Comparison of ENCODE assay signal across 11 cellular contexts in genomic region chr1:9960705-9961562, GRCh38. TPM values are rescaled to one million over a fixed set of nuclear protein-coding genes. Genes with fewer than 3 reads are reported as not detected.
A peak's percentile ranks its signal among the peaks of the same experiment; 100 is the strongest.
DNase-seq lines count a peak whose midpoint lies in the region; ATAC-seq and TF ChIP-seq lines count a peak whose summit lies in the region.
"Had no signal": no experiment of that assay in that cellular context is flagged by ENCODE, and none has a peak within 500 bp of the region (broad histone marks: within the 10 kb centered on the region; RNA-seq: fewer than 3 reads in every experiment).

No MANE protein-coding gene starts in this region.

- no peak for TF ChIP-seq EP300 in suprapubic skin (IDR thresholded peaks at IDR 0.05)

- H3K4me3 ChIP-seq in suprapubic skin: no peak overlapping the region
- H3K4me3 ChIP-seq: smooth muscle cell had no signal

- ATAC-seq in HG02798 (IDR thresholded peaks at IDR 0.05; ENCODE audit: poor library complexity, unreplicated experiment) (peak; percentile 49), HG03457 (IDR thresholded peaks at IDR 0.05; ENCODE audit: unreplicated experiment) (no peak)

- H3K27ac ChIP-seq in substantia nigra (ENCODE audit: low read depth, low read length, poor library complexity, severe bottlenecking): no peak overlapping the region
- H3K27ac ChIP-seq in suprapubic skin: no peak overlapping the region

- TF ChIP-seq CTCF in suprapubic skin (IDR thresholded peaks at IDR 0.05): no peak

- DNase-seq in Daoy (ENCODE audit: low read depth) (peak; percentile 39), NCI-H526 treated with DMSO at 0.1 percent for 48 hours (lab: John Stamatoyannopoulos, UW) (peak; percentile 67), left kidney (ENCODE audit: low read depth, low spot score) (peak; percentile 78), RPMI8226 (no peak), substantia nigra (lab: John Stamatoyannopoulos, UW) (no peak), suprapubic skin (ENCODE audit: low spot score in 2 of 2) (no peak)
- DNase-seq: activated CD4-positive, alpha-beta memory T cell treated with anti-CD3 and anti-CD28 coated beads, Interleukin-2, amount 10 ng/mL, durations not matched to agents 7 days and 5 days had no signal

- TF ChIP-seq POLR2A in suprapubic skin (IDR thresholded peaks at IDR 0.05): no peak

- no peaks in the 10 kb centered on the region for H3K9me3 ChIP-seq in suprapubic skin

- 70% methylated on average over 12 of the region's 12 CpGs for WGBS in suprapubic skin

- no peaks in the 10 kb centered on the region for H3K27me3 ChIP-seq in suprapubic skin

- H3K4me1 ChIP-seq in suprapubic skin: peaks cover 3% of the 10 kb centered on the region

- no peaks in the 10 kb centered on the region for H3K36me3 ChIP-seq in suprapubic skin

RNA-seq across cellular contexts. Expression of gene NMNAT1, which starts 17.7 kb away (rescaled TPM):
- 8.5 and 15.2 TPM in 2 replicates for total RNA-seq in Daoy (2014; rRNA removed; shearing (Covaris generic))
- 10 to 100 TPM in 1 of 4 donors, 1 to 10 TPM in 3; 4.7 to 13.7 (median 5.8) TPM for total RNA-seq in suprapubic skin

RNA-seq across cellular contexts. Expression of gene LZIC, which starts 17.7 kb away (rescaled TPM):
- total RNA-seq in Daoy (2014; rRNA removed; shearing (Covaris generic)): 41.3 and 55.6 TPM in 2 replicates
- 10 to 100 TPM; 19.8 to 33.4 (median 23.5) TPM for total RNA-seq in suprapubic skin

RNA-seq across cellular contexts. Expression of gene RBP7, which starts 36.1 kb away (rescaled TPM):
- total RNA-seq in Daoy (2014; rRNA removed; shearing (Covaris generic)): not detected in 2 replicates
- 10 to 100 TPM; 13.0 to 34.0 (median 21.1) TPM for total RNA-seq in suprapubic skin
- total RNA-seq: activated CD4-positive, alpha-beta memory T cell treated with anti-CD3 and anti-CD28 coated beads, Interleukin-2, amount 10 ng/mL, durations not matched to agents 7 days and 5 days; temporal lobe had no signal

RNA-seq across cellular contexts. Expression of gene CTNNBIP1, which starts 50.9 kb away (rescaled TPM):
- 17.0 and 24.3 TPM in 2 replicates for total RNA-seq in Daoy (2014; rRNA removed; shearing (Covaris generic))
- 100 to 1,000 TPM; 197 to 538 (median 406) TPM for total RNA-seq in suprapubic skin

Comparison
In these comparisons a context has a peak if more than half of its experiments do, and no peak if none do; other contexts are left out.
1. DNase-seq: peak in Daoy (single experiment), NCI-H526 treated with DMSO at 0.1 percent for 48 hours (single experiment) and left kidney (single experiment); none in RPMI8226 (single experiment), substantia nigra (0 of 49) and suprapubic skin (0 of 2).
2. RNA of gene RBP7, which starts 36.1 kb away (total RNA-seq): 13.0 to 34.0 TPM in suprapubic skin; not detected in Daoy; every median in the first group is over 10 times any median in the second.